In the genomic region with DNA sequence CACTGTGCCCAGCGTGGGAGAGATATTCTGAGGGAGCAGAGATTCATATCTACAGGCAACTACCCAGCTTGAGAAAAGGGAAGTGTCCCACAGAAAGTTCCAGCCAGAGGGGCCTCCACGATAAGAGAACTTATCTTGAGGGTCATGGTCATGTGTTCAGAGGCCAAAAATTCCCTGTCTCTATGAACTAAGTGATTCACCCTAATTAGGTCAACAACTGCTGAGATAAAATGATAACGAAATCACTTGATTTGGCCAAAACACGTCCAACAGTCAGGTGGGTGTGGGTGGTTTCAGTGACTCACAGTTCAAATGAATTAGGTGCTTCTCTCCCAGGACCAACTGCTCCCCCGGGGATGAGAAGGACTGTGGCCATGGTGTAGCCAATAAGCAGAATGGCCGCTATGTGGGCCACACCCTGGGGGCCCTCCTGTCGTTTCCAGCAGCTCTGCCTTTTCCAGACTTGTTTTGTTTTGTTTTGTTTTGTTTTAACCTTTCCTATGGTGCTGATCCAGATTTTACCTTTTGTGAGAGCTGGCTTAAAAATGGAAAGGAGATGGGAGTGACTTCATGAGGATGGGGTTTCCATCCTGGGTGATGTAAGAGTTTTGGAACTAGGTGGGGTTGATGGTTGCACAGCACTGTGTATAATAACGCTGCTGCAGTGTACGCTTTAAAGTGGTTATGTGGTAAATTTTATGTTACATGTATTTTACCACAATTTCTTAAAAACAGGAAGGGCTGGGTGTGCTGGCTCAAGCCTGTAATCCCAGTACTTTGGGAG, we compare ENCODE assay signal across 9 cellular contexts. TPM values are rescaled to one million over a fixed set of nuclear protein-coding genes. Genes with fewer than 3 reads are reported as not detected.
DNase-seq lines count a peak whose midpoint lies in the region; ATAC-seq, FAIRE-seq and TF ChIP-seq lines count a peak whose summit lies in the region.
"Had no signal": no experiment of that assay in that cellular context is flagged by ENCODE, and none has a peak within 500 bp of the region (broad histone marks: within the 10 kb centered on the region; RNA-seq: fewer than 3 reads in every experiment).

No MANE protein-coding gene starts in this region.

- peak overlapping the region; percentile 98 for H3K27ac Mint-ChIP-seq in CD8-positive, alpha-beta T cell
- H3K27ac Mint-ChIP-seq in natural killer cell: peak overlapping the region; percentile 88 to 94

- H3K27ac ChIP-seq in CD8-positive, alpha-beta T cell (ENCODE audit: low read depth, low read length): peak overlapping the region; percentile 53
- peak overlapping the region in 1 of 2 donors; percentile 52 for H3K27ac ChIP-seq in small intestine (ENCODE audit: low read depth in 1 of 2, low read length in 1 of 2)

- TF ChIP-seq CTCF in CD8-positive, alpha-beta T cell (IDR thresholded peaks at IDR 0.05): no peak
- TF ChIP-seq CTCF in natural killer cell (IDR thresholded peaks at IDR 0.05): no peak

- peak; percentile 74 for ATAC-seq in CD8-positive, alpha-beta T cell
- ATAC-seq in natural killer cell (peak; percentile 58 to 64 (median 59)), GM18861 (IDR thresholded peaks at IDR 0.05; ENCODE audit: unreplicated experiment) (no peak)

- no peak for FAIRE-seq in small intestine (lab: Jason Lieb, UNC)

- no peaks in the 10 kb centered on the region for H3K9me3 Mint-ChIP-seq in CD8-positive, alpha-beta T cell
- H3K9me3 Mint-ChIP-seq in natural killer cell: no peaks in the 10 kb centered on the region

- no peaks in the 10 kb centered on the region for H3K27me3 ChIP-seq in CD8-positive, alpha-beta T cell (ENCODE audit: insufficient read depth, low read length)
- no peaks in the 10 kb centered on the region for H3K27me3 ChIP-seq in small intestine (ENCODE audit: control insufficient read depth in 2 of 2, insufficient read depth in 2 of 2, low read length in 2 of 2)

- CTCF ChIA-PET in CD8-positive, alpha-beta T cell (lab: Charles Lee): interaction anchor here (0.8 to 7.3 kb wide), 4 partner anchors 12 to 85 kb away, joined by 3 to 41 read pairs (median 4); no protein-coding TSS in a partner anchor

- peaks cover 54% of the 10 kb centered on the region for H3K4me1 ChIP-seq in CD8-positive, alpha-beta T cell (ENCODE audit: insufficient read depth, low read length)
- H3K4me1 ChIP-seq in small intestine (ENCODE audit: control insufficient read depth in 2 of 2, insufficient read depth in 1 of 2, low read depth in 1 of 2, low read length in 1 of 2): peaks cover 0 to 3% of the 10 kb centered on the region in 2 donors

- no peaks in the 10 kb centered on the region for H3K27me3 Mint-ChIP-seq in CD8-positive, alpha-beta T cell (ENCODE audit: low read depth)
- H3K27me3 Mint-ChIP-seq in natural killer cell (ENCODE audit: low read depth in 2 of 2): no peaks in the 10 kb centered on the region

- DNase-seq in CD8-positive, alpha-beta T cell: peak in 5 of 7 experiments; percentile 24 to 62 (median 47)
- DNase-seq in NOMO-1 treated with dmso at 0.1 percent for 144 hours (lab: John Stamatoyannopoulos, UW; ENCODE audit: unreplicated experiment): peak; percentile 59
- DNase-seq in activated T-cell treated with anti-CD3 and anti-CD28 coated beads, Interleukin-2, amount 50 U/mL, for 48 hours: peak; percentile 78 to 81
- peak; percentile 39 for DNase-seq in natural killer cell
- DNase-seq in small intestine: no peak
- no peak for DNase-seq in NCI-H2171 treated with DMSO at 0.1 percent for 48 hours (lab: John Stamatoyannopoulos, UW)
- DNase-seq in NCI-H1417 (lab: John Stamatoyannopoulos, UW): no peak

- H3K4me1 Mint-ChIP-seq in CD8-positive, alpha-beta T cell (ENCODE audit: low read depth): peaks cover 40% of the 10 kb centered on the region
- peaks cover 29 to 31% of the 10 kb centered on the region in 2 donors for H3K4me1 Mint-ChIP-seq in natural killer cell

- H3K36me3 Mint-ChIP-seq in CD8-positive, alpha-beta T cell: no peaks in the 10 kb centered on the region
- H3K36me3 Mint-ChIP-seq in natural killer cell: no peaks in the 10 kb centered on the region

- intact Hi-C loops in CD8-positive, alpha-beta T cell (cut with DNase I, micrococcal nuclease): loop anchor here (5.0 kb wide), 1 partner anchor 70 kb away; a partner anchor contains a TSS
- intact Hi-C loops in natural killer cell (cut with micrococcal nuclease): loop anchor here (5.0 kb wide), 1 partner anchor 70 kb away; a partner anchor contains a TSS

- no peak overlapping the region for H3K4me3 ChIP-seq in CD8-positive, alpha-beta T cell (ENCODE audit: low read depth, low read length)
- H3K4me3 ChIP-seq in small intestine (ENCODE audit: low read depth in 1 of 2, low read length in 2 of 2): no peak overlapping the region

- H3K9me3 ChIP-seq in CD8-positive, alpha-beta T cell (ENCODE audit: low read length): no peaks in the 10 kb centered on the region
- H3K9me3 ChIP-seq in small intestine (ENCODE audit: control insufficient read depth, low read depth): no peaks in the 10 kb centered on the region

- no peaks in the 10 kb centered on the region for H3K36me3 ChIP-seq in CD8-positive, alpha-beta T cell (ENCODE audit: insufficient read depth, low read length)
- H3K36me3 ChIP-seq in small intestine (ENCODE audit: control insufficient read depth in 2 of 2, insufficient read depth in 2 of 2, low read length in 2 of 2): no peaks in the 10 kb centered on the region

- 26 to 48% (median 35%) methylated on average over 9 of the region's 9 CpGs for WGBS in small intestine, 3 donors

- H3K4me3 Mint-ChIP-seq in CD8-positive, alpha-beta T cell: peak overlapping the region; percentile 52
- H3K4me3 Mint-ChIP-seq in natural killer cell: peak overlapping the region; percentile 73

- POLR2A ChIA-PET in CD8-positive, alpha-beta T cell (lab: Charles Lee): interaction anchor here (0.6 to 1.5 kb wide), 3 partner anchors 8 to 70 kb away, joined by 3 to 6 read pairs (median 3); a partner anchor contains a TSS

RNA-seq across cellular contexts. Expression of a gene that starts 8.7 kb away (rescaled TPM):
- under 1 TPM; 0.22 to 0.35 TPM for total RNA-seq in CD8-positive, alpha-beta T cell
- total RNA-seq in natural killer cell: 1 to 10 TPM in 2 of 3 donors, under 1 TPM in 1; 0.35 to 1.8 (median 1.2) TPM
- under 1 TPM in 1 of 3 donors, not detected in 2; 0.10 TPM for polyA plus RNA-seq in small intestine
- total RNA-seq: LHCN-M2 had no signal

RNA-seq across cellular contexts. Expression of a gene that starts 43.2 kb away (rescaled TPM):
- total RNA-seq in CD8-positive, alpha-beta T cell: under 1 TPM; 0.64 to 0.98 TPM
- total RNA-seq in natural killer cell: 1 to 10 TPM; 1.7 to 7.1 (median 6.1) TPM
- 1 to 10 TPM in 2 of 3 donors, under 1 TPM in 1; 0.45 to 4.5 (median 1.4) TPM for polyA plus RNA-seq in small intestine
- total RNA-seq: LHCN-M2 had no signal

Comparison
In these comparisons a context has a peak if more than half of its experiments do, and no peak if none do; other contexts are left out.
1. DNase-seq: peak in CD8-positive, alpha-beta T cell (5 of 7), NOMO-1 treated with dmso at 0.1 percent for 144 hours (single experiment), activated T-cell treated with anti-CD3 and anti-CD28 coated beads, Interleukin-2, amount 50 U/mL, for 48 hours (2 of 2) and natural killer cell (single experiment); none in small intestine (single experiment), NCI-H2171 treated with DMSO at 0.1 percent for 48 hours (single experiment) and NCI-H1417 (0 of 3).